ENCODE assay signal across 10 cellular contexts in the genomic region with DNA sequence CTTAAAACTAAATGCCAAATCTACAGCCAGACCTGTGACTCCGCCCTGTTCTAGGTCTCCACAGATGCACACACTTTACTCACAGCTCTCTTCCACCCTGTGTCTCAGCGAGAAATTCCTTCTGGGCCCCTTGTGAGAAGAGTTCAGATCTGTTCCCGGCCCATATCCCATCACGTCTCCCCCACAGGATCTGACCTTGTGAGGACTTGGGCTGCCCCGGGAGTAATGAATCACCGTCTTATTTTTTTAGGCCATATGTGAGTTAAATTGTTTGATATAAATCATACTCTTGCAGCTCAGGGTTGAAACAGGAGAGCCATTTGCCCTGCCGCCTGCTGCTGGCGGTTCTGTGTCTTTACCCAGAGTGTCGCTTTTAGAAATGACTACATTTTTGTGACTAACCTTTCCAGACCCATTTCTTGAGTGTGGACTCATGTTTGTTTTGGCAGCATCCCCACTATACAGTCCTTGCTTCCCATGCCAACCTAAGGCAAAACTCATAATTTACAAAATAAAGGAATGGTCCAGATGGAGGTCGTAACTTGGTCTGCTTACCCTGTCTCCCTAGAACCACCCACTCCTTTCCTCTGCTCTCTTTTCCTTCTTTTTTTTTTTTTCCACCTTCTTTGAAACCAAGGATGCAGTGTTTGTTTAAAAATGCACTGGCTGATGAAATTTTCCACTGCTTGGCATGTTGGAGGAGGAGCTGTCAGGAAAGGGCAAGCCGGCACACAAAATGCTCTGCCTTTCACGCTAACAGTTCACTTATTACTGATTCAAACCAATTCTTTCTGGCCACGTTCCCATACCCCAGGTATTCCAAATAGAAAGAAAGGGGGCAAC.
DNase-seq lines count a peak whose midpoint lies in the region; ATAC-seq, FAIRE-seq and TF ChIP-seq lines count a peak whose summit lies in the region.
"Had no signal": no experiment of that assay in that cellular context is flagged by ENCODE, and none has a peak within 500 bp of the region (broad histone marks: within the 10 kb centered on the region; RNA-seq: fewer than 3 reads in every experiment).

No MANE protein-coding gene starts in this region.

- no peak for TF ChIP-seq POLR2A in K562 (conservative IDR thresholded peaks at IDR 0.05)

- no peaks in the 10 kb centered on the region for H3K9me1 ChIP-seq in K562 (ENCODE audit: control insufficient read depth, insufficient read depth, low read length)

- H2AFZ ChIP-seq in K562 (ENCODE audit: low read depth, low read length) = no peak overlapping the region

- no peak for FAIRE-seq in K562 (lab: Jason Lieb, UNC)
- FAIRE-seq in urothelium cell line (lab: Jason Lieb, UNC) = no peak

- ATAC-seq in K562 = peak; percentile 45
- ATAC-seq in activated T-cell treated with anti-CD3 and anti-CD28 coated beads, Interleukin-2, amount 50 U/mL, for 72 hours (replicated peaks in 1 of 2) = no peak

- H3K27me3 Mint-ChIP-seq in activated T-cell treated with anti-CD3 and anti-CD28 coated beads, Interleukin-2, amount 50 U/mL, for 72 hours (ENCODE audit: low read depth) = no peaks in the 10 kb centered on the region
- H3K27me3 Mint-ChIP-seq: B cell had no signal

- no peaks in the 10 kb centered on the region for H3K4me1 ChIP-seq in K562 (replicated peaks in 1 of 2; ENCODE audit: control insufficient read depth in 2 of 2, insufficient read depth in 2 of 2, low read length in 2 of 2)

- no peaks in the 10 kb centered on the region for H3K9me3 ChIP-seq in K562 (replicated peaks; ENCODE audit: control insufficient read depth, insufficient read depth, low read depth, low read length)

- TF ChIP-seq EP300 in K562 (IDR thresholded peaks at IDR 0.05; ENCODE audit: low read length) = no peak

- no peak for TF ChIP-seq CTCF in K562 (IDR thresholded peaks at IDR 0.05 in 2 of 3, conservative IDR thresholded peaks at IDR 0.05 in 1 of 3; ENCODE audit: insufficient read depth in 2 of 3, low read depth in 1 of 3, low read length in 3 of 3)

- no peak overlapping the region for H3K4me3 Mint-ChIP-seq in activated T-cell treated with anti-CD3 and anti-CD28 coated beads, Interleukin-2, amount 50 U/mL, for 72 hours
- H3K4me3 Mint-ChIP-seq: B cell had no signal

- H3K79me2 ChIP-seq in K562 (ENCODE audit: control insufficient read depth, insufficient read depth, low read length) = no peaks in the 10 kb centered on the region

- DNase-seq in NCI-H1105 treated with DMSO at 0.1 percent for 48 hours (lab: John Stamatoyannopoulos, UW) (peak; percentile 14), NCI-H1105 (lab: John Stamatoyannopoulos, UW) (no peak), K562 (ENCODE audit: extremely low read depth in 1 of 4, low spot score in 3 of 4) (no peak), kidney tubule cell (ENCODE audit: low spot score) (peak; percentile 82), urothelium cell line (ENCODE audit: low spot score) (peak; percentile 58)
- DNase-seq in activated T-cell treated with anti-CD3 and anti-CD28 coated beads, Interleukin-2, amount 50 U/mL, for 72 hours = no peak
- no peak for DNase-seq in activated effector memory CD4-positive, alpha-beta T cell treated with anti-CD3 and anti-CD28 coated beads, Interleukin-2, amount 50 U/mL, for 16 hours
- DNase-seq in stimulated activated CD4-positive, alpha-beta T cell treated with anti-CD3 and anti-CD28 coated beads, Interleukin-4, amount 100 ng/mL, for 1 hour = no peak
- DNase-seq: stimulated activated CD4-positive, alpha-beta T cell treated with anti-CD3 and anti-CD28 coated beads, Interleukin-1b, Interleukin-23, amount 100 ng/mL, for 48 hours had no signal

- BruUV-seq in K562 (replicated peaks; lab: Mats Ljungman, UMichigan) = no TSS peak

- no peaks in the 10 kb centered on the region for H3K36me3 ChIP-seq in K562 (ENCODE audit: control insufficient read depth, insufficient read depth, low read length)

- peaks cover 0 to 5% of the 10 kb centered on the region in 2 experiments; a peak in 1 of 5 replicates for H3K27me3 ChIP-seq in K562 (ENCODE audit: control insufficient read depth in 2 of 2, insufficient read depth in 2 of 2, low read length in 2 of 2)

- TF ChIP-seq RAD21 in K562 (CRISPR knock-in tag; conservative IDR thresholded peaks at IDR 0.05 in 1 of 2, IDR thresholded peaks at IDR 0.05 in 1 of 2) = no peak

- H3K4me3 ChIP-seq in K562 = no peak overlapping the region

- H3K4me1 Mint-ChIP-seq in activated T-cell treated with anti-CD3 and anti-CD28 coated beads, Interleukin-2, amount 50 U/mL, for 72 hours (ENCODE audit: low read depth) = no peaks in the 10 kb centered on the region
- H3K4me1 Mint-ChIP-seq: B cell had no signal

- in situ Hi-C loops in K562 (cut with MboI) = no loop called here

- H3K9me3 Mint-ChIP-seq in activated T-cell treated with anti-CD3 and anti-CD28 coated beads, Interleukin-2, amount 50 U/mL, for 72 hours = no peaks in the 10 kb centered on the region

- no peak overlapping the region for H3K27ac ChIP-seq in K562 (ENCODE audit: extremely low read depth, low read depth, low read length)

- H3K9ac ChIP-seq in K562 (ENCODE audit: insufficient read depth in 1 of 2, low read depth in 2 of 2, low read length in 2 of 2) = no peak overlapping the region

- no peaks in the 10 kb centered on the region for H4K20me1 ChIP-seq in K562 (replicated peaks; ENCODE audit: control insufficient read depth, insufficient read depth, low read length)

- no peak overlapping the region for H3K4me2 ChIP-seq in K562 (ENCODE audit: insufficient read depth, low read length)

- no peaks in the 10 kb centered on the region for H3K36me3 Mint-ChIP-seq in activated T-cell treated with anti-CD3 and anti-CD28 coated beads, Interleukin-2, amount 50 U/mL, for 72 hours (ENCODE audit: insufficient read depth in 2 of 2)

- no peak overlapping the region for H3K27ac Mint-ChIP-seq in activated T-cell treated with anti-CD3 and anti-CD28 coated beads, Interleukin-2, amount 50 U/mL, for 72 hours
- H3K27ac Mint-ChIP-seq: B cell had no signal

- POLR2A ChIA-PET in K562 (lab: Yijun Ruan, JAX) = interaction anchor here (0.7 to 1.1 kb wide), 3 partner anchors 11 to 321 kb away, joined by 3 to 4 read pairs (median 3); no protein-coding TSS in a partner anchor

- CTCF ChIA-PET in K562 (lab: Yijun Ruan, JAX; ENCODE audit: low intra/inter-chr PET ratio) = interaction anchor here (0.7 kb wide), 1 partner anchor 359 kb away, joined by 6 read pairs; no protein-coding TSS in a partner anchor

- WGBS in K562 (ENCODE audit: insufficient coverage, low coverage, missing lambda C conversion rate) = 4% methylated on average over 13 of the region's 13 CpGs

- intact Hi-C loops in K562 (cut with micrococcal nuclease) = no loop called here

TF ChIP-seq in K562, 482 proteins besides CTCF, POLR2A, EP300 and RAD21:
- TF ChIP-seq RUNX1 (IDR thresholded peaks at IDR 0.05; ENCODE audit: low read depth) (no peak), HMG20A (CRISPR knock-in tag; conservative IDR thresholded peaks at IDR 0.05) (no peak), RBM34 (IDR thresholded peaks at IDR 0.05; ENCODE audit: borderline replicate concordance, insufficient read depth, low read length) (no peak), THRAP3 (IDR thresholded peaks at IDR 0.05; ENCODE audit: borderline replicate concordance) (no peak), SP1 (CRISPR knock-in tag; IDR thresholded peaks at IDR 0.05) (no peak), TRIM24 (IDR thresholded peaks at IDR 0.05) (no peak), TOE1 (IDR thresholded peaks at IDR 0.05; ENCODE audit: borderline replicate concordance) (no peak), TOE1 (CRISPR knock-in tag; IDR thresholded peaks at IDR 0.05; ENCODE audit: borderline replicate concordance, low read depth) (no peak), MTF1 (CRISPR knock-in tag; IDR thresholded peaks at IDR 0.05; ENCODE audit: borderline replicate concordance) (no peak), SOX6 (IDR thresholded peaks at IDR 0.05) (no peak), TBP (optimal IDR thresholded peaks at IDR 0.05; ENCODE audit: low read depth, low read length) (no peak), CREM (IDR thresholded peaks at IDR 0.05; ENCODE audit: low read depth) (no peak), CTBP1 (IDR thresholded peaks at IDR 0.05; ENCODE audit: borderline replicate concordance) (no peak), TGIF2 (CRISPR knock-in tag; IDR thresholded peaks at IDR 0.05) (no peak), ZNF384 (IDR thresholded peaks at IDR 0.05; ENCODE audit: low read depth, low read length) (no peak), GMEB1 (CRISPR knock-in tag; IDR thresholded peaks at IDR 0.05) (no peak), ZFP30 (CRISPR knock-in tag; IDR thresholded peaks at IDR 0.05; ENCODE audit: borderline replicate concordance) (no peak), PYGO2 (tag; IDR thresholded peaks at IDR 0.05) (no peak), BRD4 (IDR thresholded peaks at IDR 0.05) (no peak), SIN3B (IDR thresholded peaks at IDR 0.05; ENCODE audit: low read depth) (no peak)
TF ChIP-seq in K562: peak in this region for 0.

Comparison
In these comparisons a context has a peak if more than half of its experiments do, and no peak if none do; other contexts are left out.
1. DNase-seq: peak in NCI-H1105 treated with DMSO at 0.1 percent for 48 hours (single experiment), kidney tubule cell (single experiment) and urothelium cell line (single experiment); none in NCI-H1105 (single experiment), K562 (0 of 4), activated T-cell treated with anti-CD3 and anti-CD28 coated beads, Interleukin-2, amount 50 U/mL, for 72 hours (0 of 2), activated effector memory CD4-positive, alpha-beta T cell treated with anti-CD3 and anti-CD28 coated beads, Interleukin-2, amount 50 U/mL, for 16 hours (single experiment) and stimulated activated CD4-positive, alpha-beta T cell treated with anti-CD3 and anti-CD28 coated beads, Interleukin-4, amount 100 ng/mL, for 1 hour (single experiment).